ENCODE assay signal across 1 cellular context in the genomic region with DNA sequence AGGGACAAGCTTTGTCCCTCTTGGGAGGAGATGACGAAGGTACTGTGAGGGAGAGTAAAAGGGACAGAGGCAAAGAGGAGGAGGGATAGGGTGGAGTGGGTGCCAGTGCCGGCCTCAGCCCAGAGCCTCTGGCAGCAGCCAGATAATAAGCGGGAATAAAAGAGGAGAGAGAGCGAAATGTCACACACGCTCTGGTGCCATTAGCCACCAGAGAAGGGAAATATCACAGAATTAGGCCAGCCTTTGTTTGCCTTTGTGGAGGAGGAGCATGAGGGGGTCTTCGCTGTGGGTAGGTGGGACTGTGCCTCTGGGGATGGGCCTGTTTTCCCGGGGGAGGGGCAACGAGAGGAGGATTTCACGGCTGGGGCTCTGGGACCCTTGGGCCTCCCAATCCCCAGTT.
TF ChIP-seq lines count a peak whose summit lies in the region.

No MANE protein-coding gene starts in this region.

TF ChIP-seq in GM23338, 12 proteins besides CTCF, POLR2A, EP300 and RAD21:
- TF ChIP-seq CREB1 (CRISPR knock-in tag; IDR thresholded peaks at IDR 0.05; ENCODE audit: low read depth) (no peak), EZH2 (IDR thresholded peaks at IDR 0.05; ENCODE audit: low read depth, unreplicated experiment) (no peak), STAT1 (IDR thresholded peaks at IDR 0.05; ENCODE audit: unreplicated experiment) (no peak), NANOG (IDR thresholded peaks at IDR 0.05; ENCODE audit: borderline replicate concordance) (no peak), ETS1 (IDR thresholded peaks at IDR 0.05) (no peak), ZNF331 (CRISPR knock-in tag; IDR thresholded peaks at IDR 0.05; ENCODE audit: low read depth) (no peak), JUNB (IDR thresholded peaks at IDR 0.05; ENCODE audit: unreplicated experiment) (no peak)
- TF ChIP-seq, protein P1, sequence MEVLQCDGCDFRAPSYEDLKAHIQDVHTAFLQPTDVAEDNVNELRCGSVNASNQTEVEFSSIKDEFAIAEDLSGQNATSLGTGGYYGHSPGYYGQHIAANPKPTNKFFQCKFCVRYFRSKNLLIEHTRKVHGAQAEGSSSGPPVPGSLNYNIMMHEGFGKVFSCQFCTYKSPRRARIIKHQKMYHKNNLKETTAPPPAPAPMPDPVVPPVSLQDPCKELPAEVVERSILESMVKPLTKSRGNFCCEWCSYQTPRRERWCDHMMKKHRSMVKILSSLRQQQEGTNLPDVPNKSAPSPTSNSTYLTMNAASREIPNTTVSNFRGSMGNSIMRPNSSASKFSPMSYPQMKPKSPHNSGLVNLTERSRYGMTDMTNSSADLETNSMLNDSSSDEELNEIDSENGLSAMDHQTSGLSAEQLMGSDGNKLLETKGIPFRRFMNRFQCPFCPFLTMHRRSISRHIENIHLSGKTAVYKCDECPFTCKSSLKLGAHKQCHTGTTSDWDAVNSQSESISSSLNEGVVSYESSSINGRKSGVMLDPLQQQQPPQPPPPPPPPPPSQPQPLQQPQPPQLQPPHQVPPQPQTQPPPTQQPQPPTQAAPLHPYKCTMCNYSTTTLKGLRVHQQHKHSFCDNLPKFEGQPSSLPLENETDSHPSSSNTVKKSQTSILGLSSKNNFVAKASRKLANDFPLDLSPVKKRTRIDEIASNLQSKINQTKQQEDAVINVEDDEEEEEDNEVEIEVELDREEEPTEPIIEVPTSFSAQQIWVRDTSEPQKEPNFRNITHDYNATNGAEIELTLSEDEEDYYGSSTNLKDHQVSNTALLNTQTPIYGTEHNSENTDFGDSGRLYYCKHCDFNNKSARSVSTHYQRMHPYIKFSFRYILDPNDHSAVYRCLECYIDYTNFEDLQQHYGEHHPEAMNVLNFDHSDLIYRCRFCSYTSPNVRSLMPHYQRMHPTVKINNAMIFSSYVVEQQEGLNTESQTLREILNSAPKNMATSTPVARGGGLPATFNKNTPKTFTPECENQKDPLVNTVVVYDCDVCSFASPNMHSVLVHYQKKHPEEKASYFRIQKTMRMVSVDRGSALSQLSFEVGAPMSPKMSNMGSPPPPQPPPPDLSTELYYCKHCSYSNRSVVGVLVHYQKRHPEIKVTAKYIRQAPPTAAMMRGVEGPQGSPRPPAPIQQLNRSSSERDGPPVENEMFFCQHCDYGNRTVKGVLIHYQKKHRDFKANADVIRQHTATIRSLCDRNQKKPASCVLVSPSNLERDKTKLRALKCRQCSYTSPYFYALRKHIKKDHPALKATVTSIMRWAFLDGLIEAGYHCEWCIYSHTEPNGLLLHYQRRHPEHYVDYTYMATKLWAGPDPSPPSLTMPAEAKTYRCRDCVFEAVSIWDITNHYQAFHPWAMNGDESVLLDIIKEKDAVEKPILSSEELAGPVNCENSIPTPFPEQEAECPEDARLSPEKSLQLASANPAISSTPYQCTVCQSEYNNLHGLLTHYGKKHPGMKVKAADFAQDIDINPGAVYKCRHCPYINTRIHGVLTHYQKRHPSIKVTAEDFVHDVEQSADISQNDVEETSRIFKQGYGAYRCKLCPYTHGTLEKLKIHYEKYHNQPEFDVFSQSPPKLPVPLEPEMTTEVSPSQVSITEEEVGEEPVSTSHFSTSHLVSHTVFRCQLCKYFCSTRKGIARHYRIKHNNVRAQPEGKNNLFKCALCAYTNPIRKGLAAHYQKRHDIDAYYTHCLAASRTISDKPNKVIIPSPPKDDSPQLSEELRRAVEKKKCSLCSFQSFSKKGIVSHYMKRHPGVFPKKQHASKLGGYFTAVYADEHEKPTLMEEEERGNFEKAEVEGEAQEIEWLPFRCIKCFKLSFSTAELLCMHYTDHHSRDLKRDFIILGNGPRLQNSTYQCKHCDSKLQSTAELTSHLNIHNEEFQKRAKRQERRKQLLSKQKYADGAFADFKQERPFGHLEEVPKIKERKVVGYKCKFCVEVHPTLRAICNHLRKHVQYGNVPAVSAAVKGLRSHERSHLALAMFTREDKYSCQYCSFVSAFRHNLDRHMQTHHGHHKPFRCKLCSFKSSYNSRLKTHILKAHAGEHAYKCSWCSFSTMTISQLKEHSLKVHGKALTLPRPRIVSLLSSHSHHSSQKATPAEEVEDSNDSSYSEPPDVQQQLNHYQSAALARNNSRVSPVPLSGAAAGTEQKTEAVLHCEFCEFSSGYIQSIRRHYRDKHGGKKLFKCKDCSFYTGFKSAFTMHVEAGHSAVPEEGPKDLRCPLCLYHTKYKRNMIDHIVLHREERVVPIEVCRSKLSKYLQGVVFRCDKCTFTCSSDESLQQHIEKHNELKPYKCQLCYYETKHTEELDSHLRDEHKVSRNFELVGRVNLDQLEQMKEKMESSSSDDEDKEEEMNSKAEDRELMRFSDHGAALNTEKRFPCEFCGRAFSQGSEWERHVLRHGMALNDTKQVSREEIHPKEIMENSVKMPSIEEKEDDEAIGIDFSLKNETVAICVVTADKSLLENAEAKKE (CRISPR knock-in tag; IDR thresholded peaks at IDR 0.05): no peak
